In the genomic region with DNA sequence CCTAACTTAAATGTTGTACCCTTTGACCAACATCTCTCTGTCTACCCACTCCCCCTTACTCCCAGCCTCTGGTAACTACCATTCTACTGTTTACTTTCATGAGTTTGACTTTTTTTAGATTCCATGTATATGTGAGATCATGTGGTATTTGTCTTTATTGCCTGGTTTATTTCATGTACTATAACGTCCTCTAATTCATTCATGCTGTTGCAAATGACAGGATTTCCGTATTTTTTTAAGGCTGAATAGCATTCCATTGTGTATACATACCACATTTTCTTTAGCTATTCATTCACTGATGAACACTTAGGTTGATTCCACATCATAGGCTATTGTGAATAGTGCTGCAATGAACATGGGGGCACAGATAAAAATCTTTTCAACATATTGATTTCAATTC, we compare ENCODE assay signal across 27 cellular contexts. TPM values are rescaled to one million over a fixed set of nuclear protein-coding genes. Genes with fewer than 3 reads are reported as not detected.
DNase-seq lines count a peak whose midpoint lies in the region; ATAC-seq, FAIRE-seq and TF ChIP-seq lines count a peak whose summit lies in the region.
"Had no signal": no experiment of that assay in that cellular context is flagged by ENCODE, and none has a peak within 500 bp of the region (broad histone marks: within the 10 kb centered on the region; RNA-seq: fewer than 3 reads in every experiment).

No MANE protein-coding gene starts in this region.

- intact Hi-C loops in endothelial cell of umbilical vein (cut with micrococcal nuclease) (loop anchor here (5.0 to 10.0 kb wide), 3 partner anchors 120 to 643 kb away; no protein-coding TSS in a partner anchor), sigmoid colon (cut with DNase I) (no loop called here)

- BruUV-seq in endothelial cell of umbilical vein (replicated peaks; lab: Mats Ljungman, UMichigan) = no TSS peak

- H3K27ac ChIP-seq in endothelial cell of umbilical vein (ENCODE audit: insufficient read depth, low read depth, low read length) (peak overlapping the region; percentile 20), sigmoid colon (no peak overlapping the region)
- H3K27ac ChIP-seq: BLaER1, KMS-11, RWPE1, SK-N-MC had no signal

- no peak overlapping the region for H3K9ac ChIP-seq in endothelial cell of umbilical vein (replicated peaks; ENCODE audit: extremely low read depth, insufficient read depth, low read length)
- H3K9ac ChIP-seq: BLaER1, KMS-11 had no signal

- H3K79me2 ChIP-seq in endothelial cell of umbilical vein (ENCODE audit: control insufficient read depth, insufficient read depth, low read length) = no peaks in the 10 kb centered on the region

- H3K4me2 ChIP-seq in endothelial cell of umbilical vein (ENCODE audit: insufficient read depth, low read length) = peak overlapping the region; percentile 8
- H3K4me2 ChIP-seq: BLaER1, KMS-11 had no signal

- 14 to 39% methylated on average over 2 of the region's 2 CpGs for WGBS in sigmoid colon, 2 donors

- H3K4me1 ChIP-seq in endothelial cell of umbilical vein (ENCODE audit: control insufficient read depth, extremely low read depth, insufficient read depth, low read length) = peaks cover 9% of the 10 kb centered on the region
- no peaks in the 10 kb centered on the region for H3K4me1 ChIP-seq in sigmoid colon

- H3K9me1 ChIP-seq in endothelial cell of umbilical vein (replicated peaks; ENCODE audit: control insufficient read depth, extremely low read depth, insufficient read depth, low read length) = no peaks in the 10 kb centered on the region

- in situ Hi-C loops in SK-MEL-5 (cut with HindIII; ENCODE audit: low pct_unique_long_range_greater_than_20kb, low sequenced_read_pairs) = no loop called here

- no peaks in the 10 kb centered on the region for H4K20me1 ChIP-seq in endothelial cell of umbilical vein (replicated peaks; ENCODE audit: control insufficient read depth, extremely low read depth, insufficient read depth, low read length)
- H4K20me1 ChIP-seq: BLaER1 had no signal

- no peak for FAIRE-seq in endothelial cell of umbilical vein (lab: Jason Lieb, UNC)
- FAIRE-seq: D721Med, GM12891, GM19239 had no signal

- peaks cover 4 to 14% of the 10 kb centered on the region in 2 experiments for H3K27me3 ChIP-seq in endothelial cell of umbilical vein (ENCODE audit: control insufficient read depth in 2 of 2, insufficient read depth in 2 of 2, low read length in 2 of 2)
- H3K27me3 ChIP-seq in sigmoid colon = no peaks in the 10 kb centered on the region
- H3K27me3 ChIP-seq: BLaER1 had no signal

- POLR2A ChIA-PET in endothelial cell of umbilical vein (lab: Charles Lee) = no interaction called here

- H3K9me3 ChIP-seq in endothelial cell of umbilical vein (replicated peaks; ENCODE audit: control insufficient read depth, insufficient read depth, low read length) = no peaks in the 10 kb centered on the region
- H3K9me3 ChIP-seq in sigmoid colon = no peaks in the 10 kb centered on the region
- H3K9me3 ChIP-seq: BLaER1 had no signal

- CTCF ChIA-PET in endothelial cell of umbilical vein (lab: Charles Lee) = interaction anchor here (13.1 to 20.3 kb wide), 2 partner anchors 207 to 386 kb away, joined by 705 to 1384 read pairs; no protein-coding TSS in a partner anchor

- TF ChIP-seq POLR2A in endothelial cell of umbilical vein (IDR thresholded peaks at IDR 0.05; ENCODE audit: low read depth, low read length) (no peak), sigmoid colon (IDR thresholded peaks at IDR 0.05) (no peak)

- TF ChIP-seq EP300 in sigmoid colon (IDR thresholded peaks at IDR 0.05) = no peak

- H2AFZ ChIP-seq in endothelial cell of umbilical vein (ENCODE audit: low read depth, low read length) = no peak overlapping the region

- peak; percentile 48 for DNase-seq in EH (ENCODE audit: low read depth)
- DNase-seq in SK-MEL-5 (ENCODE audit: low read depth, low spot score) = peak; percentile 31
- DNase-seq in endothelial cell of umbilical vein (ENCODE audit: low read depth, low spot score) = peak; percentile 67
- DNase-seq in lung microvascular endothelial cell (ENCODE audit: low read depth in 2 of 2) = peak; percentile 57 to 74
- DNase-seq in sigmoid colon = no peak
- no peak for DNase-seq in DMS53 treated with DMSO at 0.1 percent for 48 hours (lab: John Stamatoyannopoulos, UW; ENCODE audit: unreplicated experiment)
- no peak for DNase-seq in GF-D8 (lab: John Stamatoyannopoulos, UW)
- DNase-seq: CD4-positive, CD25-positive, alpha-beta regulatory T cell; GDM1; H9; MM.1S; NCI-H2029 treated with DMSO at 0.1 percent for 48 hours; NCI-H2227 treated with DMSO at 0.1 percent for 48 hours; NCI-H526 treated with DMSO at 0.1 percent for 48 hours; SHP77 treated with DMSO at 0.1 percent for 48 hours had no signal

- TF ChIP-seq CTCF in endothelial cell of umbilical vein (IDR thresholded peaks at IDR 0.05; ENCODE audit: extremely low read depth in 1 of 2, insufficient read depth in 1 of 2, low read depth in 1 of 2, low read length in 2 of 2) = no peak
- no peak for TF ChIP-seq CTCF in sigmoid colon (IDR thresholded peaks at IDR 0.05)

- H3K4me3 ChIP-seq in endothelial cell of umbilical vein (replicated peaks in 1 of 3; ENCODE audit: insufficient read depth in 1 of 3, low read depth in 1 of 3, low read length in 3 of 3) (no peak overlapping the region), sigmoid colon (no peak overlapping the region)
- H3K4me3 ChIP-seq: BLaER1, SK-N-MC had no signal

- dilution Hi-C loops in endothelial cell of umbilical vein (cut with MboI; ENCODE audit: extremely low pct_ligation_motif_present, low sequenced_read_pairs) = no loop called here

- ATAC-seq in HG02840 (IDR thresholded peaks at IDR 0.05; ENCODE audit: low FRiP score, unreplicated experiment) = no peak
- ATAC-seq: Panc1 had no signal

- no peaks in the 10 kb centered on the region for H3K36me3 ChIP-seq in endothelial cell of umbilical vein (ENCODE audit: control insufficient read depth in 2 of 2, extremely low read depth in 1 of 2, insufficient read depth in 2 of 2, low read length in 2 of 2)
- no peaks in the 10 kb centered on the region for H3K36me3 ChIP-seq in sigmoid colon
- H3K36me3 ChIP-seq: BLaER1 had no signal

RNA-seq across cellular contexts. Expression of a gene that starts 11.8 kb away (rescaled TPM):
- total RNA-seq in SK-MEL-5 (2014; rRNA removed; shearing (Covaris generic)) = 75.7 and 77.6 TPM in 2 replicates
- polyA plus RNA-seq in SK-MEL-5 (2015; cell fraction: cytosol; rRNA removed) = 50.0 and 52.7 TPM in 2 replicates
- 10.7 and 13.9 TPM in 2 replicates for polyA plus RNA-seq in SK-MEL-5 (2015; cell fraction: nucleus; rRNA removed)
- total RNA-seq in endothelial cell of umbilical vein = 53.5 and 54.2 TPM in 2 replicates
- 35.8 and 59.2 TPM in 2 replicates for polyA plus RNA-seq in endothelial cell of umbilical vein
- 61.4 and 72.8 TPM in 2 replicates for polyA plus RNA-seq in endothelial cell of umbilical vein (2011; cell fraction: cytosol; rRNA removed)
- polyA plus RNA-seq in endothelial cell of umbilical vein (2011; cell fraction: nucleus; rRNA removed) = 22.9 TPM in 2 replicates
- 54.9 and 57.8 TPM in 2 replicates for polyA plus RNA-seq in endothelial cell of umbilical vein (2012)
- polyA minus RNA-seq in endothelial cell of umbilical vein = 12.0 and 12.4 TPM in 2 replicates
- polyA minus RNA-seq in endothelial cell of umbilical vein (2011; cell fraction: cytosol; rRNA and poly(A)+ RNA removed) = 47.4 TPM
- 3.7 and 7.2 TPM in 2 replicates for polyA minus RNA-seq in endothelial cell of umbilical vein (2011; cell fraction: nucleus; rRNA and poly(A)+ RNA removed)
- 33.3 and 34.1 TPM in 2 replicates for total RNA-seq in lung microvascular endothelial cell
- 10 to 100 TPM; 37.7 to 97.6 (median 57.0) TPM for total RNA-seq in sigmoid colon
- polyA plus RNA-seq in sigmoid colon = 10 to 100 TPM; 41.7 to 91.8 (median 66.1) TPM

RNA-seq across cellular contexts. Expression of a gene that starts 32.4 kb away (rescaled TPM):
- total RNA-seq in SK-MEL-5 (2014; rRNA removed; shearing (Covaris generic)) = 25.3 and 26.4 TPM in 2 replicates
- polyA plus RNA-seq in SK-MEL-5 (2015; cell fraction: cytosol; rRNA removed) = 10.1 and 11.7 TPM in 2 replicates
- polyA plus RNA-seq in SK-MEL-5 (2015; cell fraction: nucleus; rRNA removed) = 8.9 and 12.8 TPM in 2 replicates
- 16.2 and 16.8 TPM in 2 replicates for total RNA-seq in endothelial cell of umbilical vein
- polyA plus RNA-seq in endothelial cell of umbilical vein = 4.8 and 6.1 TPM in 2 replicates
- polyA plus RNA-seq in endothelial cell of umbilical vein (2011; cell fraction: cytosol; rRNA removed) = 6.5 and 7.2 TPM in 2 replicates
- polyA plus RNA-seq in endothelial cell of umbilical vein (2011; cell fraction: nucleus; rRNA removed) = 13.3 and 17.6 TPM in 2 replicates
- polyA plus RNA-seq in endothelial cell of umbilical vein (2012) = 14.6 and 16.9 TPM in 2 replicates
- polyA minus RNA-seq in endothelial cell of umbilical vein = 23.7 and 25.4 TPM in 2 replicates
- 11.6 TPM for polyA minus RNA-seq in endothelial cell of umbilical vein (2011; cell fraction: cytosol; rRNA and poly(A)+ RNA removed)
- polyA minus RNA-seq in endothelial cell of umbilical vein (2011; cell fraction: nucleus; rRNA and poly(A)+ RNA removed) = 25.2 and 40.3 TPM in 2 replicates
- total RNA-seq in lung microvascular endothelial cell = 21.1 and 30.6 TPM in 2 replicates
- total RNA-seq in sigmoid colon = 10 to 100 TPM; 23.5 to 27.5 (median 23.7) TPM
- 1 to 10 TPM; 7.7 to 9.0 (median 8.1) TPM for polyA plus RNA-seq in sigmoid colon

RNA-seq across cellular contexts. Expression of a gene that starts 32.7 kb away (rescaled TPM):
- total RNA-seq in SK-MEL-5 (2014; rRNA removed; shearing (Covaris generic)) = 0.43 and 1.9 TPM in 2 replicates
- polyA plus RNA-seq in SK-MEL-5 (2015; cell fraction: cytosol; rRNA removed) = 1.2 and 1.6 TPM in 2 replicates
- polyA plus RNA-seq in SK-MEL-5 (2015; cell fraction: nucleus; rRNA removed) = 0.30 TPM in 1 of 2 replicates, not detected in the other
- 9.5 and 11.5 TPM in 2 replicates for total RNA-seq in endothelial cell of umbilical vein
- 2.6 and 3.4 TPM in 2 replicates for polyA plus RNA-seq in endothelial cell of umbilical vein
- 3.2 and 3.7 TPM in 2 replicates for polyA plus RNA-seq in endothelial cell of umbilical vein (2011; cell fraction: cytosol; rRNA removed)
- polyA plus RNA-seq in endothelial cell of umbilical vein (2011; cell fraction: nucleus; rRNA removed) = 2.7 and 2.9 TPM in 2 replicates
- polyA plus RNA-seq in endothelial cell of umbilical vein (2012) = 19.4 and 20.1 TPM in 2 replicates
- 1.00 and 7.6 TPM in 2 replicates for polyA minus RNA-seq in endothelial cell of umbilical vein
- polyA minus RNA-seq in endothelial cell of umbilical vein (2011; cell fraction: cytosol; rRNA and poly(A)+ RNA removed) = 3.1 TPM
- 3.2 and 4.3 TPM in 2 replicates for polyA minus RNA-seq in endothelial cell of umbilical vein (2011; cell fraction: nucleus; rRNA and poly(A)+ RNA removed)
- total RNA-seq in lung microvascular endothelial cell = 3.9 and 6.2 TPM in 2 replicates
- 10 to 100 TPM in 1 of 4 donors, 1 to 10 TPM in 3; 1.8 to 10.5 (median 5.0) TPM for total RNA-seq in sigmoid colon
- 10 to 100 TPM in 2 of 3 donors, 1 to 10 TPM in 1; 6.6 to 20.4 (median 12.3) TPM for polyA plus RNA-seq in sigmoid colon

RNA-seq across cellular contexts. Expression of a gene that starts 50.7 kb away (rescaled TPM):
- total RNA-seq in SK-MEL-5 (2014; rRNA removed; shearing (Covaris generic)) = not detected in 2 replicates
- polyA plus RNA-seq in SK-MEL-5 (2015; cell fraction: cytosol; rRNA removed) = not detected in 2 replicates
- polyA plus RNA-seq in SK-MEL-5 (2015; cell fraction: nucleus; rRNA removed) = not detected in 2 replicates
- total RNA-seq in endothelial cell of umbilical vein = not detected in 2 replicates
- polyA plus RNA-seq in endothelial cell of umbilical vein = not detected in 2 replicates
- not detected in 2 replicates for polyA plus RNA-seq in endothelial cell of umbilical vein (2011; cell fraction: cytosol; rRNA removed)
- polyA plus RNA-seq in endothelial cell of umbilical vein (2011; cell fraction: nucleus; rRNA removed) = 0.03 TPM in 2 replicates
- polyA plus RNA-seq in endothelial cell of umbilical vein (2012) = 0.04 and 0.07 TPM in 2 replicates
- polyA minus RNA-seq in endothelial cell of umbilical vein = not detected in 2 replicates
- polyA minus RNA-seq in endothelial cell of umbilical vein (2011; cell fraction: cytosol; rRNA and poly(A)+ RNA removed) = not detected
- polyA minus RNA-seq in endothelial cell of umbilical vein (2011; cell fraction: nucleus; rRNA and poly(A)+ RNA removed) = 0.05 TPM in 1 of 2 replicates, not detected in the other
- total RNA-seq in lung microvascular endothelial cell = under 0.01 TPM in 1 of 2 replicates, not detected in the other
- not detected for total RNA-seq in sigmoid colon
- polyA plus RNA-seq in sigmoid colon = not detected
- total RNA-seq: CD4-positive, CD25-positive, alpha-beta regulatory T cell; H9; NCI-H460 had no signal
- polyA plus RNA-seq: AG04450; CD4-positive, CD25-positive, alpha-beta regulatory T cell; IgD-negative memory B cell had no signal

RNA-seq across cellular contexts. Expression of a gene that starts 58.8 kb away (rescaled TPM):
- 1.2 and 1.5 TPM in 2 replicates for total RNA-seq in SK-MEL-5 (2014; rRNA removed; shearing (Covaris generic))
- polyA plus RNA-seq in SK-MEL-5 (2015; cell fraction: cytosol; rRNA removed) = 0.90 and 1.1 TPM in 2 replicates
- polyA plus RNA-seq in SK-MEL-5 (2015; cell fraction: nucleus; rRNA removed) = 0.83 and 1.3 TPM in 2 replicates
- total RNA-seq in endothelial cell of umbilical vein = 11.4 and 13.3 TPM in 2 replicates
- polyA plus RNA-seq in endothelial cell of umbilical vein = 3.8 and 4.5 TPM in 2 replicates
- 5.3 and 5.7 TPM in 2 replicates for polyA plus RNA-seq in endothelial cell of umbilical vein (2011; cell fraction: cytosol; rRNA removed)
- polyA plus RNA-seq in endothelial cell of umbilical vein (2011; cell fraction: nucleus; rRNA removed) = 8.4 and 10.7 TPM in 2 replicates
- polyA plus RNA-seq in endothelial cell of umbilical vein (2012) = 18.4 and 21.6 TPM in 2 replicates
- polyA minus RNA-seq in endothelial cell of umbilical vein = 7.5 and 8.0 TPM in 2 replicates
- 0.82 TPM for polyA minus RNA-seq in endothelial cell of umbilical vein (2011; cell fraction: cytosol; rRNA and poly(A)+ RNA removed)
- polyA minus RNA-seq in endothelial cell of umbilical vein (2011; cell fraction: nucleus; rRNA and poly(A)+ RNA removed) = 8.1 and 12.6 TPM in 2 replicates
- 11.1 and 12.6 TPM in 2 replicates for total RNA-seq in lung microvascular endothelial cell
- total RNA-seq in sigmoid colon = 10 to 100 TPM in 3 of 4 donors, 1 to 10 TPM in 1; 9.4 to 19.6 (median 13.9) TPM
- polyA plus RNA-seq in sigmoid colon = 10 to 100 TPM in 1 of 3 donors, 1 to 10 TPM in 2; 4.4 to 11.0 (median 6.0) TPM

Comparison
In these comparisons a context has a peak if more than half of its experiments do, and no peak if none do; other contexts are left out.
1. DNase-seq: peak in EH (single experiment), SK-MEL-5 (single experiment), endothelial cell of umbilical vein (single experiment) and lung microvascular endothelial cell (2 of 2); none in sigmoid colon (single experiment), DMS53 treated with DMSO at 0.1 percent for 48 hours (single experiment) and GF-D8 (single experiment).